In the genomic region with DNA sequence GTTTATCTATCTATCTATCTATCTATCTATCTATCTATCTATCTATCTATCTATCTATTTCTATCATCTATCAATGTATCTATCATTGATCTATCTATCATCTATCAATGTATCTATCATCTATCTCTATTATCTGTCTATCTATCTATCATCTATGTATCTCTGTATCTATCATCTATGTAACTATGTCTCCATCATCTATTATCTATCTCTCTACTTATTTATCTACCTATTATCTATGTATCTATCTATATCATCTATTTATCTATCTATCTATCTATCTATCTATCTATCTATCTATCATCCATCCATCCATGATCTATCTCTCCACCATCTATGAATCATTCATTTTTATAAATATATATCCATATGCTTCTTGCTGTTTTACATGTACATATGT, we compare ENCODE assay signal across 12 cellular contexts. TPM values are rescaled to one million over a fixed set of nuclear protein-coding genes. Genes with fewer than 3 reads are reported as not detected.
"Had no signal": no experiment of that assay in that cellular context is flagged by ENCODE, and none has a peak within 500 bp of the region (broad histone marks: within the 10 kb centered on the region; RNA-seq: fewer than 3 reads in every experiment).

No MANE protein-coding gene starts in this region.

- H3K9me3 ChIP-seq: HAP-1 had no signal

- H3K4me1 ChIP-seq: HAP-1 had no signal

- H3K27ac ChIP-seq: GM23248 had no signal

- DNase-seq: GM23248, GOT3, H7, H9, HCEC 1CT, HFFc6 had no signal

- FAIRE-seq: H1, H54 had no signal

- H3K36me3 ChIP-seq: HAP-1 had no signal

- H3K4me3 ChIP-seq: GM23248, GM23338, HAP-1 had no signal

- H2AFZ ChIP-seq: GM23248, GM23338 had no signal

- H3K4me2 ChIP-seq: GM23338 had no signal

- H3K9ac ChIP-seq: GM23248 had no signal

- ATAC-seq: GM23338, HCT116 had no signal

RNA-seq across cellular contexts. Expression of gene CYP4F3, which starts 15.8 kb away (rescaled TPM):
- total RNA-seq: GM23248, GM23338, H1, H7, H9, HFFc6 had no signal
- polyA plus RNA-seq: GM23248, GM23338, H1 had no signal

RNA-seq across cellular contexts. Expression of gene CYP4F12, which starts 16.4 kb away (rescaled TPM):
- total RNA-seq: GM23248, GM23338, H1, H7, H9, HFFc6 had no signal
- polyA plus RNA-seq: GM23248, GM23338, H1 had no signal

RNA-seq across cellular contexts. Expression of gene CYP4F8, which starts 41.4 kb away (rescaled TPM):
- total RNA-seq: GM23248, GM23338, H1, H4, H7, H9, HFFc6 had no signal
- polyA plus RNA-seq: GM23248, GM23338, H1 had no signal
